ENCODE assay signal across 19 cellular contexts in genomic region chr20:3729811-3730550, GRCh38. TPM values are rescaled to one million over a fixed set of nuclear protein-coding genes. Genes with fewer than 3 reads are reported as not detected.
"Had no signal": no experiment of that assay in that cellular context is flagged by ENCODE, and none has a peak within 500 bp of the region (broad histone marks: within the 10 kb centered on the region; RNA-seq: fewer than 3 reads in every experiment).

No MANE protein-coding gene starts in this region.

- H3K4me1 ChIP-seq: right lobe of liver had no signal

- H3K4me3 ChIP-seq: right lobe of liver, suprapubic skin had no signal

- H3K36me3 Mint-ChIP-seq: activated naive CD8-positive, alpha-beta T cell treated with anti-CD3 and anti-CD28 coated beads for 36 hours; naive B cell had no signal

- H3K9me3 Mint-ChIP-seq: activated naive CD8-positive, alpha-beta T cell treated with anti-CD3 and anti-CD28 coated beads for 36 hours; immature natural killer cell had no signal

- H3K27me3 ChIP-seq: right lobe of liver, suprapubic skin had no signal

- H3K27ac ChIP-seq: right lobe of liver, suprapubic skin had no signal

- H3K9me3 ChIP-seq: right lobe of liver, suprapubic skin had no signal

- H3K4me3 Mint-ChIP-seq: activated naive CD8-positive, alpha-beta T cell treated with anti-CD3 and anti-CD28 coated beads for 36 hours had no signal

- DNase-seq: activated CD4-positive, CD25-positive, alpha-beta regulatory T cell; activated gamma-delta T cell treated with Interleukin-2 at 50 U/mL for 16 hours; activated naive CD8-positive, alpha-beta T cell treated with anti-CD3 and anti-CD28 coated beads for 36 hours; activated T-cell treated with anti-CD3 and anti-CD28 coated beads, Interleukin-2, amount 50 U/mL, for 48 hours; effector CD4-positive, alpha-beta T cell; immature natural killer cell; left cardiac atrium; naive B cell; nucleus accumbens; right lobe of liver; stimulated activated CD4-positive, alpha-beta T cell treated with anti-CD3 and anti-CD28 coated beads, Interleukin-2, amount 100 ng/mL, for 24 hours; stimulated activated naive CD4-positive, alpha-beta T cell treated with Interleukin-2 at 50 U/mL for 16 hours; T-helper 2 cell had no signal

- H3K36me3 ChIP-seq: right lobe of liver, suprapubic skin had no signal

- H3K4me1 Mint-ChIP-seq: activated naive CD8-positive, alpha-beta T cell treated with anti-CD3 and anti-CD28 coated beads for 36 hours; immature natural killer cell; naive B cell had no signal

- H3K27ac Mint-ChIP-seq: activated naive CD8-positive, alpha-beta T cell treated with anti-CD3 and anti-CD28 coated beads for 36 hours; immature natural killer cell; progenitor cell of endocrine pancreas had no signal

RNA-seq across cellular contexts. Expression of gene HSPA12B, which starts 2.5 kb away (rescaled TPM):
- total RNA-seq: activated naive CD8-positive, alpha-beta T cell treated with anti-CD3 and anti-CD28 coated beads for 36 hours; bronchial epithelial cell; epithelial cell of proximal tubule; progenitor cell of endocrine pancreas had no signal

RNA-seq across cellular contexts. Expression of gene SIGLEC1, which starts 17.6 kb away (rescaled TPM):
- total RNA-seq: activated naive CD8-positive, alpha-beta T cell treated with anti-CD3 and anti-CD28 coated beads for 36 hours; bronchial epithelial cell; epithelial cell of proximal tubule; glomerular endothelial cell; lung microvascular endothelial cell; progenitor cell of endocrine pancreas had no signal

RNA-seq across cellular contexts. Expression of gene ADAM33, which starts 48.2 kb away (rescaled TPM):
- total RNA-seq: activated naive CD8-positive, alpha-beta T cell treated with anti-CD3 and anti-CD28 coated beads for 36 hours; epithelial cell of proximal tubule; glomerular endothelial cell had no signal

RNA-seq across cellular contexts. Expression of gene SPEF1, which starts 51.3 kb away (rescaled TPM):
- total RNA-seq: glomerular endothelial cell, left cardiac atrium, right lobe of liver, suprapubic skin had no signal
